Comparison of ENCODE assay signal across 20 cellular contexts in the genomic region with DNA sequence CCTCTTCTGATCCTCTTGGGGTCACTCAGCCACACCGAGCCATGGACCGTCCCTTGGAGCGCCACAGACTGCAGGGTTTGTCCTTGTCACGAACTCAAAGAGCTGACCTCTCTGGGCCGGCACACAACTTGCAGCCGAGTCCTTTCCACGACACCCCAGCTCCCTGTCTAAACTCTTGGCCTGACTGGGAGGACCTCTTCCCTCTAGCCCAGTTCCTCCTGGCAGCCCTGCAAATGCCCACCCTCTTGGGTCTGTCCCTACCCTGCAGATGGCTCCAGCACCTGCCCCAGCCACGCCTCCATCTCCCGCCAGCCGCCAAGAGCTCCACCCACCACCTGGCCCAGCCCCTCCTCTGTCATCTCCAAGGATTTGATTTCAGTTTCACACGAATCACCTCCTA.
DNase-seq lines count a peak whose midpoint lies in the region; TF ChIP-seq lines count a peak whose summit lies in the region.
"Had no signal": no experiment of that assay in that cellular context is flagged by ENCODE, and none has a peak within 500 bp of the region (broad histone marks: within the 10 kb centered on the region; RNA-seq: fewer than 3 reads in every experiment).

No MANE protein-coding gene starts in this region.

- peaks cover 63% of the 10 kb centered on the region for H3K27me3 Mint-ChIP-seq in chondrocyte (ENCODE audit: low read depth)

- no peaks in the 10 kb centered on the region for H3K4me1 Mint-ChIP-seq in chondrocyte (ENCODE audit: low read depth)
- H3K4me1 Mint-ChIP-seq: activated B cell treated with CpG ODN at 0.5 μM for 24 hours had no signal

- H3K4me3 Mint-ChIP-seq in chondrocyte (ENCODE audit: unreplicated experiment) = no peak overlapping the region
- H3K4me3 Mint-ChIP-seq: activated B cell treated with CpG ODN at 0.5 μM for 24 hours; activated CD8-positive, alpha-beta T cell treated with anti-CD3 and anti-CD28 coated beads, Interleukin-2, amount 10 ng/mL, durations not matched to agents 7 days and 5 days; activated naive CD8-positive, alpha-beta T cell; activated T-cell treated with anti-CD3 and anti-CD28 coated beads, Interleukin-2, amount 50 U/mL, for 72 hours; T-helper 2 cell treated with Interferon-gamma antibody and Interleukin-4, amounts not matched to agents 5 μg/mL and 100 μg/mL, for 36 hours had no signal

- DNase-seq in NCI-H748 (lab: John Stamatoyannopoulos, UW; ENCODE audit: unreplicated experiment) (peak; percentile 42), NCI-H748 treated with DMSO at 0.1 percent for 48 hours (lab: John Stamatoyannopoulos, UW) (no peak), MM.1S (no peak), chondrocyte (ENCODE audit: low spot score) (peak; percentile 81), posterior vena cava (ENCODE audit: low spot score) (peak; percentile 77), NCI-H510A treated with DMSO at 0.1 percent for 48 hours (lab: John Stamatoyannopoulos, UW) (no peak), GM13977 (ENCODE audit: low spot score) (no peak)
- DNase-seq in central memory CD4-positive, alpha-beta T cell = no peak
- DNase-seq: 8988T; activated B cell treated with CpG ODN at 0.5 μM for 24 hours; activated CD8-positive, alpha-beta T cell treated with anti-CD3 and anti-CD28 coated beads, Interleukin-2, amount 10 ng/mL, durations not matched to agents 7 days and 5 days; activated T-cell treated with anti-CD3 and anti-CD28 coated beads, Interleukin-2, amount 50 U/mL, for 72 hours; NCI-H1417 treated with DMSO at 0.1 percent for 48 hours; NCI-H226; substantia nigra had no signal

- H3K79me2 ChIP-seq in MM.1S (ENCODE audit: low read length) = no peaks in the 10 kb centered on the region

- no peak overlapping the region for H3K27ac Mint-ChIP-seq in chondrocyte (ENCODE audit: unreplicated experiment)
- H3K27ac Mint-ChIP-seq: activated B cell treated with CpG ODN at 0.5 μM for 24 hours; activated CD8-positive, alpha-beta T cell treated with anti-CD3 and anti-CD28 coated beads, Interleukin-2, amount 10 ng/mL, durations not matched to agents 7 days and 5 days; activated naive CD8-positive, alpha-beta T cell; activated T-cell treated with anti-CD3 and anti-CD28 coated beads, Interleukin-2, amount 50 U/mL, for 72 hours; T-helper 2 cell treated with Interferon-gamma antibody and Interleukin-4, amounts not matched to agents 5 μg/mL and 100 μg/mL, for 36 hours had no signal

- no peak overlapping the region for H3K4me3 ChIP-seq in MM.1S (ENCODE audit: low read length)
- H3K4me3 ChIP-seq: SK-N-MC, vagina had no signal

- H3K27ac ChIP-seq in MM.1S (ENCODE audit: low read length) = no peak overlapping the region
- H3K27ac ChIP-seq: SK-N-MC, vagina had no signal

- peaks cover 100% of the 10 kb centered on the region for H3K27me3 ChIP-seq in MM.1S (replicated peaks; ENCODE audit: insufficient read depth, low read length)
- H3K27me3 ChIP-seq: vagina had no signal

- TF ChIP-seq CTCF in MM.1S (IDR thresholded peaks at IDR 0.05; ENCODE audit: low read length) = no peak
- no peak for TF ChIP-seq CTCF in chondrocyte (IDR thresholded peaks at IDR 0.05)
- no peak for TF ChIP-seq CTCF in GM13977 (IDR thresholded peaks at IDR 0.05; ENCODE audit: extremely low read depth, insufficient read depth, missing control alignments)

- no peaks in the 10 kb centered on the region for H3K4me1 ChIP-seq in MM.1S (ENCODE audit: low read length)
- H3K4me1 ChIP-seq: Caco-2, vagina had no signal

- no peaks in the 10 kb centered on the region for H3K9me3 ChIP-seq in MM.1S (replicated peaks; ENCODE audit: insufficient read depth, low read length)
- H3K9me3 ChIP-seq: Caco-2, vagina had no signal

- H3K9me3 Mint-ChIP-seq in chondrocyte (ENCODE audit: low read depth) = no peaks in the 10 kb centered on the region
- H3K9me3 Mint-ChIP-seq: activated B cell treated with CpG ODN at 0.5 μM for 24 hours; activated T-cell treated with anti-CD3 and anti-CD28 coated beads, Interleukin-2, amount 50 U/mL, for 72 hours; T-helper 2 cell treated with Interferon-gamma antibody and Interleukin-4, amounts not matched to agents 5 μg/mL and 100 μg/mL, for 36 hours had no signal

- H3K36me3 ChIP-seq in MM.1S (replicated peaks; ENCODE audit: insufficient read depth, low read length) = no peaks in the 10 kb centered on the region
- H3K36me3 ChIP-seq: vagina had no signal

- H3K9me2 ChIP-seq in MM.1S (replicated peaks; ENCODE audit: insufficient read depth, low read length) = no peaks in the 10 kb centered on the region

- intact Hi-C loops in posterior vena cava (cut with DNase I) = no loop called here

- no peaks in the 10 kb centered on the region for H3K36me3 Mint-ChIP-seq in chondrocyte (ENCODE audit: low read depth)
- H3K36me3 Mint-ChIP-seq: activated naive CD8-positive, alpha-beta T cell had no signal

- no peak overlapping the region for H2AFZ ChIP-seq in MM.1S (ENCODE audit: low read length)

- in situ Hi-C loops in GM13977 (cut with MboI; ENCODE audit: low pct_unique_long_range_greater_than_20kb, low sequenced_read_pairs, unreplicated experiment) = no loop called here

- no peaks in the 10 kb centered on the region for H4K20me1 ChIP-seq in MM.1S (ENCODE audit: insufficient read depth, low read length)

- H3F3A ChIP-seq in MM.1S (ENCODE audit: insufficient read depth, low read length) = no peaks in the 10 kb centered on the region

- peak overlapping the region; percentile 11; the same call in 1 of the 2 replicates for H3K4me2 ChIP-seq in MM.1S (ENCODE audit: low read depth, low read length)

- H3K9ac ChIP-seq in MM.1S (ENCODE audit: low read length) = no peak overlapping the region

Comparison
In these comparisons a context has a peak if more than half of its experiments do, and no peak if none do; other contexts are left out.
1. DNase-seq: peak in NCI-H748 (single experiment), chondrocyte (single experiment) and posterior vena cava (single experiment); none in NCI-H748 treated with DMSO at 0.1 percent for 48 hours (single experiment), MM.1S (single experiment), NCI-H510A treated with DMSO at 0.1 percent for 48 hours (single experiment), central memory CD4-positive, alpha-beta T cell (single experiment) and GM13977 (single experiment).